Comparison of ENCODE assay signal across 27 cellular contexts in genomic region chr2:208890486-208890885, GRCh38.
A peak's percentile ranks its signal among the peaks of the same experiment; 100 is the strongest.
DNase-seq lines count a peak whose midpoint lies in the region; ATAC-seq, FAIRE-seq and TF ChIP-seq lines count a peak whose summit lies in the region.
"Had no signal": no experiment of that assay in that cellular context is flagged by ENCODE, and none has a peak within 500 bp of the region (broad histone marks: within the 10 kb centered on the region; RNA-seq: fewer than 3 reads in every experiment).

No MANE protein-coding gene starts in this region.

- 0% methylated on average over 2 of the region's 2 CpGs for WGBS in HepG2 (ENCODE audit: low lambda C conversion rate)
- WGBS in right lobe of liver (ENCODE audit: insufficient coverage, low coverage, low lambda C conversion rate, missing lambda C conversion rate): 36% methylated on average over 2 of the region's 2 CpGs
- WGBS in IMR-90 (ENCODE audit: extremely low coverage in 2 of 2, insufficient read length in 1 of 2), 2 experiments: 70% methylated on average over 2 of the region's 2 CpGs; no CpG with 5 or more reads in 1 of the 2 experiments
- 5% methylated on average over 2 of the region's 2 CpGs for WGBS in K562 (ENCODE audit: insufficient coverage, low coverage, missing lambda C conversion rate)
- 100% methylated on average over 1 of the region's 2 CpGs for WGBS in mesendoderm (ENCODE audit: extremely low coverage, insufficient coverage, low lambda C conversion rate)

- no peak overlapping the region for H2AK5ac ChIP-seq in IMR-90 (ENCODE audit: low read depth, low read length)
- H2AK5ac ChIP-seq in mesendoderm (ENCODE audit: low read length): no peak overlapping the region

- no peak for TF ChIP-seq POLR2A in HepG2 (IDR thresholded peaks at IDR 0.05; ENCODE audit: insufficient read depth in 1 of 2, low read depth in 2 of 2, low read length in 2 of 2)
- TF ChIP-seq POLR2A in right lobe of liver (IDR thresholded peaks at IDR 0.05): no peak
- TF ChIP-seq POLR2A in IMR-90 (IDR thresholded peaks at IDR 0.05; ENCODE audit: low read depth, low read length): no peak
- no peak for TF ChIP-seq POLR2A in K562 (conservative IDR thresholded peaks at IDR 0.05)

- no peak overlapping the region for H4K91ac ChIP-seq in IMR-90 (ENCODE audit: insufficient read depth, low read depth, low read length)

- DNase-seq in HepG2 (ENCODE audit: low spot score) (no peak), right lobe of liver (no peak), IMR-90 (no peak), K562 (ENCODE audit: extremely low read depth in 1 of 4, low spot score in 3 of 4) (no peak), mesendoderm (no peak), H7 (no peak)
- DNase-seq: ACHN; BE2C; C1 segment of cervical spinal cord; CD4-positive, alpha-beta memory T cell; CD4-positive, CD25-positive, alpha-beta regulatory T cell; CD8-positive, alpha-beta memory T cell; COR-L47; DMS 273 treated with DMSO at 0.1 percent for 48 hours; DMS153; DMS53; DMS79; DND-41; EL; GDM1 had no signal

- ATAC-seq in HepG2: no peak
- no peak for ATAC-seq in right lobe of liver
- ATAC-seq in IMR-90 (ENCODE audit: low read depth): no peak
- no peak for ATAC-seq in K562
- no peak for ATAC-seq in HG03565 (IDR thresholded peaks at IDR 0.05; ENCODE audit: unreplicated experiment)
- ATAC-seq in HG03280 (IDR thresholded peaks at IDR 0.05; ENCODE audit: unreplicated experiment): no peak
- ATAC-seq: GM12878 had no signal

- H2BK20ac ChIP-seq in IMR-90 (ENCODE audit: low read depth, low read length): no peak overlapping the region

- H3K27me3 ChIP-seq in HepG2 (ENCODE audit: control insufficient read depth in 1 of 2, insufficient read depth in 2 of 2, low read length in 2 of 2): no peaks in the 10 kb centered on the region
- H3K27me3 ChIP-seq in right lobe of liver: no peaks in the 10 kb centered on the region
- H3K27me3 ChIP-seq in IMR-90 (ENCODE audit: control insufficient read depth, insufficient read depth, low read length): no peaks in the 10 kb centered on the region
- H3K27me3 ChIP-seq in K562 (ENCODE audit: control insufficient read depth in 2 of 2, insufficient read depth in 2 of 2, low read length in 2 of 2): no peaks in the 10 kb centered on the region
- H3K27me3 ChIP-seq in mesendoderm (ENCODE audit: insufficient read depth, low read length, poor library complexity): no peaks in the 10 kb centered on the region
- H3K27me3 ChIP-seq in H7 (ENCODE audit: control insufficient read depth, insufficient read depth, low read length): no peaks in the 10 kb centered on the region
- H3K27me3 ChIP-seq: BE2C, BLaER1 had no signal

- CTCF ChIA-PET in HepG2 (lab: Yijun Ruan, JAX; ENCODE audit: low intra/inter-chr PET ratio, low total read pairs): no interaction called here
- CTCF ChIA-PET in IMR-90 (lab: Yijun Ruan, JAX): no interaction called here
- CTCF ChIA-PET in K562 (lab: Yijun Ruan, JAX; ENCODE audit: low intra/inter-chr PET ratio): no interaction called here

- no peaks in the 10 kb centered on the region for H4K20me1 ChIP-seq in HepG2 (ENCODE audit: insufficient read depth, low read length)
- H4K20me1 ChIP-seq in IMR-90 (ENCODE audit: insufficient read depth, low read length): no peaks in the 10 kb centered on the region
- no peaks in the 10 kb centered on the region for H4K20me1 ChIP-seq in K562 (replicated peaks; ENCODE audit: control insufficient read depth, insufficient read depth, low read length)
- H4K20me1 ChIP-seq: BLaER1 had no signal

- H3K4me2 ChIP-seq in HepG2 (ENCODE audit: low read depth, low read length) (no peak overlapping the region), IMR-90 (ENCODE audit: low read depth, low read length) (no peak overlapping the region), K562 (ENCODE audit: insufficient read depth, low read length) (no peak overlapping the region), mesendoderm (ENCODE audit: low read length) (no peak overlapping the region)
- H3K4me2 ChIP-seq: BLaER1 had no signal

- no peak overlapping the region for H3K18ac ChIP-seq in IMR-90 (ENCODE audit: low read depth, low read length)
- no peak overlapping the region for H3K18ac ChIP-seq in mesendoderm (ENCODE audit: low read length)

- TF ChIP-seq CTCF in HepG2 (CRISPR knock-in tag; IDR thresholded peaks at IDR 0.05) (no peak), right lobe of liver (IDR thresholded peaks at IDR 0.05) (no peak), IMR-90 (conservative IDR thresholded peaks at IDR 0.05; ENCODE audit: low read depth, low read length) (no peak), K562 (IDR thresholded peaks at IDR 0.05 in 2 of 3, conservative IDR thresholded peaks at IDR 0.05 in 1 of 3; ENCODE audit: insufficient read depth in 2 of 3, low read depth in 1 of 3, low read length in 3 of 3) (no peak)

- H4K5ac ChIP-seq in IMR-90 (ENCODE audit: low read depth, low read length): no peak overlapping the region
- no peak overlapping the region for H4K5ac ChIP-seq in mesendoderm (ENCODE audit: low read length)

- H2BK15ac ChIP-seq in IMR-90 (ENCODE audit: low read depth, low read length) (no peak overlapping the region), mesendoderm (replicated peaks; ENCODE audit: low read depth) (peak overlapping the region; percentile 85)

- H3K4me3 ChIP-seq in HepG2 (replicated peaks in 1 of 3; ENCODE audit: insufficient read depth in 1 of 3, low read depth in 2 of 3, low read length in 3 of 3) (no peak overlapping the region), right lobe of liver (no peak overlapping the region), IMR-90 (ENCODE audit: insufficient read depth, low read depth, low read length) (no peak overlapping the region), K562 (no peak overlapping the region), mesendoderm (ENCODE audit: low read length) (no peak overlapping the region), H7 (ENCODE audit: insufficient read depth, low read depth, low read length) (no peak overlapping the region)
- H3K4me3 ChIP-seq: BLaER1, GM12878 had no signal

- H2BK5ac ChIP-seq in IMR-90 (ENCODE audit: low read depth, low read length, poor library complexity, severe bottlenecking) (no peak overlapping the region), mesendoderm (ENCODE audit: low read length) (no peak overlapping the region)

- no peak overlapping the region for H4K8ac ChIP-seq in IMR-90 (ENCODE audit: low read depth in 2 of 2, low read length in 2 of 2)
- no peak overlapping the region for H4K8ac ChIP-seq in mesendoderm (ENCODE audit: low read depth, low read length)

- no peak overlapping the region for H3K56ac ChIP-seq in IMR-90 (ENCODE audit: extremely low read depth, insufficient read depth, low read length)
- H3K56ac ChIP-seq in mesendoderm (ENCODE audit: low read length): no peak overlapping the region

- no peaks in the 10 kb centered on the region for H3K36me3 ChIP-seq in HepG2 (replicated peaks in 1 of 2; ENCODE audit: control insufficient read depth in 1 of 2, insufficient read depth in 2 of 2, low read length in 2 of 2)
- no peaks in the 10 kb centered on the region for H3K36me3 ChIP-seq in right lobe of liver
- H3K36me3 ChIP-seq in IMR-90 (ENCODE audit: control insufficient read depth, insufficient read depth, low read length): no peaks in the 10 kb centered on the region
- H3K36me3 ChIP-seq in K562 (ENCODE audit: control insufficient read depth, insufficient read depth, low read length): no peaks in the 10 kb centered on the region
- H3K36me3 ChIP-seq in mesendoderm (ENCODE audit: control insufficient read depth, insufficient read depth, low read length): no peaks in the 10 kb centered on the region
- H3K36me3 ChIP-seq in H7 (replicated peaks; ENCODE audit: control insufficient read depth, insufficient read depth, low read length): no peaks in the 10 kb centered on the region
- H3K36me3 ChIP-seq: BE2C, BLaER1 had no signal

- H3K27ac ChIP-seq in HepG2 (ENCODE audit: extremely low read length, insufficient read depth, low read length): no peak overlapping the region
- H3K27ac ChIP-seq in right lobe of liver: no peak overlapping the region
- no peak overlapping the region for H3K27ac ChIP-seq in IMR-90 (ENCODE audit: insufficient read depth, low read length)
- H3K27ac ChIP-seq in K562 (ENCODE audit: extremely low read depth, low read depth, low read length): no peak overlapping the region
- H3K27ac ChIP-seq in mesendoderm (ENCODE audit: low read depth, low read length): no peak overlapping the region
- H3K27ac ChIP-seq: 22Rv1, BLaER1 had no signal

- H2BK120ac ChIP-seq in IMR-90 (ENCODE audit: low read depth, low read length) (no peak overlapping the region), mesendoderm (ENCODE audit: low read depth, low read length) (no peak overlapping the region)

- H3K4ac ChIP-seq in IMR-90 (ENCODE audit: low read depth, low read length) (no peak overlapping the region), mesendoderm (ENCODE audit: low read depth, low read length) (peak overlapping the region; percentile 24)

- no peaks in the 10 kb centered on the region for H3K4me1 ChIP-seq in HepG2 (ENCODE audit: insufficient read depth, low read length)
- no peaks in the 10 kb centered on the region for H3K4me1 ChIP-seq in right lobe of liver
- no peaks in the 10 kb centered on the region for H3K4me1 ChIP-seq in IMR-90 (ENCODE audit: control insufficient read depth, insufficient read depth, low read length)
- no peaks in the 10 kb centered on the region for H3K4me1 ChIP-seq in K562 (replicated peaks in 1 of 2; ENCODE audit: control insufficient read depth in 2 of 2, insufficient read depth in 2 of 2, low read length in 2 of 2)
- no peaks in the 10 kb centered on the region for H3K4me1 ChIP-seq in mesendoderm (ENCODE audit: control insufficient read depth, low read depth, low read length)
- H3K4me1 ChIP-seq: BE2C, BLaER1 had no signal

- H3K9me3 ChIP-seq in HepG2 (ENCODE audit: low read length) (no peaks in the 10 kb centered on the region), right lobe of liver (no peaks in the 10 kb centered on the region), IMR-90 (ENCODE audit: control insufficient read depth, insufficient read depth, low read length) (peaks cover 8% of the 10 kb centered on the region), K562 (replicated peaks; ENCODE audit: control insufficient read depth, insufficient read depth, low read depth, low read length) (no peaks in the 10 kb centered on the region)
- H3K9me3 ChIP-seq: BE2C, BLaER1 had no signal

- BruUV-seq in HepG2 (replicated peaks; lab: Mats Ljungman, UMichigan): no TSS peak
- BruUV-seq in IMR-90 (replicated peaks; lab: Mats Ljungman, UMichigan): no TSS peak
- no TSS peak for BruUV-seq in K562 (replicated peaks; lab: Mats Ljungman, UMichigan)

- in situ Hi-C loops in HepG2 (cut with HindIII; ENCODE audit: extremely low pct_ligation_motif_present, low pct_unique_long_range_greater_than_20kb): no loop called here
- in situ Hi-C loops in IMR-90 (cut with MboI; ENCODE audit: low sequenced_read_pairs): no loop called here
- in situ Hi-C loops in K562 (cut with MboI): no loop called here

- intact Hi-C loops in HepG2 (cut with micrococcal nuclease; ENCODE audit: unreplicated experiment) (no loop called here), right lobe of liver (cut with DNase I) (no loop called here), IMR-90 (cut with micrococcal nuclease) (no loop called here), K562 (cut with micrococcal nuclease) (no loop called here)

- dilution Hi-C loops in IMR-90 (cut with HindIII; ENCODE audit: low sequenced_read_pairs, unreplicated experiment): no loop called here

- no peak overlapping the region for H3K14ac ChIP-seq in IMR-90 (replicated peaks; ENCODE audit: low read depth, low read length)

- H3K9me1 ChIP-seq in IMR-90 (ENCODE audit: insufficient read depth, low read length): no peaks in the 10 kb centered on the region
- no peaks in the 10 kb centered on the region for H3K9me1 ChIP-seq in K562 (ENCODE audit: control insufficient read depth, insufficient read depth, low read length)

- H3K79me1 ChIP-seq in IMR-90 (ENCODE audit: low read depth in 1 of 2, low read length in 2 of 2): no peaks in the 10 kb centered on the region
- H3K79me1 ChIP-seq in mesendoderm (ENCODE audit: low read length): no peaks in the 10 kb centered on the region

- no peak for TF ChIP-seq RAD21 in HepG2 (CRISPR knock-in tag; IDR thresholded peaks at IDR 0.05)
- no peak for TF ChIP-seq RAD21 in IMR-90 (IDR thresholded peaks at IDR 0.05; ENCODE audit: low read length)
- TF ChIP-seq RAD21 in K562 (CRISPR knock-in tag; conservative IDR thresholded peaks at IDR 0.05 in 1 of 2, IDR thresholded peaks at IDR 0.05 in 1 of 2): no peak

- H3K79me2 ChIP-seq in HepG2 (ENCODE audit: insufficient read depth, low read length) (no peaks in the 10 kb centered on the region), K562 (ENCODE audit: control insufficient read depth, insufficient read depth, low read length) (no peaks in the 10 kb centered on the region), mesendoderm (ENCODE audit: control insufficient read depth, insufficient read depth, low read length) (no peaks in the 10 kb centered on the region)

- no peak for FAIRE-seq in HepG2 (lab: Jason Lieb, UNC)
- FAIRE-seq in K562 (lab: Jason Lieb, UNC): no peak
- FAIRE-seq: GM12878, GM12892, GM18507 had no signal

- no peak overlapping the region for H2AK9ac ChIP-seq in IMR-90 (replicated peaks; ENCODE audit: low read depth, low read length, poor library complexity)

- no peak overlapping the region for H3K23ac ChIP-seq in IMR-90 (ENCODE audit: low read depth, low read length)
- no peak overlapping the region for H3K23ac ChIP-seq in mesendoderm (ENCODE audit: low read length)

- H2AFZ ChIP-seq in HepG2 (ENCODE audit: low read length) (no peak overlapping the region), IMR-90 (replicated peaks; ENCODE audit: low read length, poor library complexity) (no peak overlapping the region), K562 (ENCODE audit: low read depth, low read length) (no peak overlapping the region)

- POLR2A ChIA-PET in HepG2 (lab: Yijun Ruan, JAX) (no interaction called here), IMR-90 (lab: Charles Lee; ENCODE audit: unreplicated experiment) (no interaction called here), K562 (lab: Yijun Ruan, JAX) (no interaction called here)

- no peak for TF ChIP-seq EP300 in HepG2 (IDR thresholded peaks at IDR 0.05; ENCODE audit: low read depth in 2 of 2, low read length in 2 of 2)
- TF ChIP-seq EP300 in HepG2 (CRISPR knock-in tag; IDR thresholded peaks at IDR 0.05; ENCODE audit: borderline replicate concordance): no peak
- TF ChIP-seq EP300 in K562 (IDR thresholded peaks at IDR 0.05; ENCODE audit: low read length): no peak

- H3K9ac ChIP-seq in HepG2 (ENCODE audit: insufficient read depth, low read depth, low read length) (no peak overlapping the region), IMR-90 (ENCODE audit: low read depth, low read length) (no peak overlapping the region), K562 (ENCODE audit: insufficient read depth in 1 of 2, low read depth in 2 of 2, low read length in 2 of 2) (no peak overlapping the region), mesendoderm (ENCODE audit: low read length) (no peak overlapping the region)
- H3K9ac ChIP-seq: BLaER1 had no signal

Comparison
In these comparisons a context has a peak if more than half of its experiments do, and no peak if none do; other contexts are left out.
1. Of the 241 proteins assayed by ChIP-seq in both HepG2 and K562: peak only in HepG2: none; only in K562: MAFG; in both: MAFF and MAFK; in neither: 238.